Comparison of ENCODE assay signal across 1 cellular context in genomic region chr4:3442460-3442958, GRCh38.
A peak's percentile ranks its signal among the peaks of the same experiment; 100 is the strongest.
TF ChIP-seq lines count a peak whose summit lies in the region.

No MANE protein-coding gene starts in this region.

TF ChIP-seq in HepG2, 621 proteins besides CTCF, POLR2A, EP300 and RAD21 (continued from another document and continues in another):
- TF ChIP-seq HNF1A (IDR thresholded peaks at IDR 0.05; ENCODE audit: low read depth) (peak; percentile 69), HNF1A (CRISPR knock-in tag; IDR thresholded peaks at IDR 0.05; ENCODE audit: borderline replicate concordance) (no peak), HMG20B (CRISPR knock-in tag; conservative IDR thresholded peaks at IDR 0.05) (peak; percentile 36; the same call in 1 of the 2 replicates), SRSF9 (IDR thresholded peaks at IDR 0.05; ENCODE audit: borderline replicate concordance, insufficient read depth, low read depth, low read length, poor library complexity, severe bottlenecking) (no peak), FIP1L1 (IDR thresholded peaks at IDR 0.05; ENCODE audit: borderline replicate concordance, insufficient read depth, low read depth, low read length) (no peak), LCORL (IDR thresholded peaks at IDR 0.05) (no peak), LCORL (CRISPR knock-in tag; IDR thresholded peaks at IDR 0.05) (peak; percentile 14; the same call in 1 of the 2 replicates), STAT5B (CRISPR knock-in tag; IDR thresholded peaks at IDR 0.05) (no peak), ZNF160 (CRISPR knock-in tag; IDR thresholded peaks at IDR 0.05) (0 out of 2 replicates have a peak, but pooled peaks have one; percentile 28), PATZ1 (CRISPR knock-in tag; IDR thresholded peaks at IDR 0.05) (peak; percentile 44; the same call in 1 of the 2 replicates), ZNF512B (CRISPR knock-in tag; IDR thresholded peaks at IDR 0.05; ENCODE audit: borderline replicate concordance) (peak; percentile 9; the same call in 1 of the 2 replicates), TBX2 (CRISPR knock-in tag; IDR thresholded peaks at IDR 0.05; ENCODE audit: borderline replicate concordance) (peak; percentile 99), EEA1 (CRISPR knock-in tag; IDR thresholded peaks at IDR 0.05; ENCODE audit: borderline replicate concordance) (no peak), KMT2B (CRISPR knock-in tag; IDR thresholded peaks at IDR 0.05) (peak; percentile 21; the same call in 1 of the 2 replicates), RARA (CRISPR knock-in tag; IDR thresholded peaks at IDR 0.05) (peak; percentile 77), RFXAP (CRISPR knock-in tag; IDR thresholded peaks at IDR 0.05; ENCODE audit: borderline replicate concordance) (no peak), ZNF652 (CRISPR knock-in tag; IDR thresholded peaks at IDR 0.05; ENCODE audit: borderline replicate concordance, low read depth) (peak; percentile 21; the same call in 1 of the 2 replicates), MAF1 (CRISPR knock-in tag; IDR thresholded peaks at IDR 0.05; ENCODE audit: borderline replicate concordance) (0 out of 2 replicates have a peak, but pooled peaks have one; percentile 24), RXRB (CRISPR knock-in tag; IDR thresholded peaks at IDR 0.05; ENCODE audit: borderline replicate concordance) (peak; percentile 48; the same call in 1 of the 2 replicates), IRF9 (CRISPR knock-in tag; IDR thresholded peaks at IDR 0.05; ENCODE audit: borderline replicate concordance) (0 out of 2 replicates have a peak, but pooled peaks have one; percentile 16), CC2D1A (CRISPR knock-in tag; IDR thresholded peaks at IDR 0.05) (no peak), JDP2 (CRISPR knock-in tag; IDR thresholded peaks at IDR 0.05; ENCODE audit: borderline replicate concordance) (no peak), UBTF (CRISPR knock-in tag; IDR thresholded peaks at IDR 0.05) (peak; percentile 68), MEF2D (CRISPR knock-in tag; IDR thresholded peaks at IDR 0.05) (no peak; the same call in 1 of the 2 replicates), FOXK2 (IDR thresholded peaks at IDR 0.05) (no peak), SALL2 (CRISPR knock-in tag; IDR thresholded peaks at IDR 0.05) (0 out of 2 replicates have a peak, but pooled peaks have one; percentile 13), FOXC1 (CRISPR knock-in tag; IDR thresholded peaks at IDR 0.05; ENCODE audit: borderline replicate concordance) (no peak), CHCHD3 (CRISPR knock-in tag; IDR thresholded peaks at IDR 0.05) (0 out of 2 replicates have a peak, but pooled peaks have one; percentile 12), GABPB1 (CRISPR knock-in tag; IDR thresholded peaks at IDR 0.05) (no peak), ZNF280D (CRISPR knock-in tag; IDR thresholded peaks at IDR 0.05) (no peak), ZNF430 (CRISPR knock-in tag; IDR thresholded peaks at IDR 0.05) (no peak), HNRNPK (IDR thresholded peaks at IDR 0.05; ENCODE audit: low read depth, low read length, poor library complexity, severe bottlenecking) (no peak), MAX (IDR thresholded peaks at IDR 0.05) (0 out of 2 replicates have a peak, but pooled peaks have one; percentile 37), ATF7-NPFF (CRISPR knock-in tag; IDR thresholded peaks at IDR 0.05; ENCODE audit: low read depth) (no peak), ZNF225 (CRISPR knock-in tag; IDR thresholded peaks at IDR 0.05) (0 out of 2 replicates have a peak, but pooled peaks have one; percentile 14), NR2F1 (CRISPR knock-in tag; IDR thresholded peaks at IDR 0.05) (peak; percentile 39 to 58; a peak in 3 of 4 replicates), NFKB2 (CRISPR knock-in tag; IDR thresholded peaks at IDR 0.05; ENCODE audit: borderline replicate concordance) (peak; percentile 10; the same call in 1 of the 2 replicates), KDM2A (CRISPR knock-in tag; IDR thresholded peaks at IDR 0.05; ENCODE audit: borderline replicate concordance, low read depth) (0 out of 2 replicates have a peak, but pooled peaks have one; percentile 40), HIVEP1 (CRISPR knock-in tag; IDR thresholded peaks at IDR 0.05) (no peak), PHF8 (CRISPR knock-in tag; IDR thresholded peaks at IDR 0.05) (0 out of 2 replicates have a peak, but pooled peaks have one; percentile 1), ZSCAN22 (CRISPR knock-in tag; IDR thresholded peaks at IDR 0.05) (no peak), GLMP (CRISPR knock-in tag; IDR thresholded peaks at IDR 0.05; ENCODE audit: borderline replicate concordance) (no peak), MTA1 (CRISPR knock-in tag; IDR thresholded peaks at IDR 0.05; ENCODE audit: borderline replicate concordance) (no peak)
